8 cellular contexts compared by ENCODE assay signal in the genomic region with DNA sequence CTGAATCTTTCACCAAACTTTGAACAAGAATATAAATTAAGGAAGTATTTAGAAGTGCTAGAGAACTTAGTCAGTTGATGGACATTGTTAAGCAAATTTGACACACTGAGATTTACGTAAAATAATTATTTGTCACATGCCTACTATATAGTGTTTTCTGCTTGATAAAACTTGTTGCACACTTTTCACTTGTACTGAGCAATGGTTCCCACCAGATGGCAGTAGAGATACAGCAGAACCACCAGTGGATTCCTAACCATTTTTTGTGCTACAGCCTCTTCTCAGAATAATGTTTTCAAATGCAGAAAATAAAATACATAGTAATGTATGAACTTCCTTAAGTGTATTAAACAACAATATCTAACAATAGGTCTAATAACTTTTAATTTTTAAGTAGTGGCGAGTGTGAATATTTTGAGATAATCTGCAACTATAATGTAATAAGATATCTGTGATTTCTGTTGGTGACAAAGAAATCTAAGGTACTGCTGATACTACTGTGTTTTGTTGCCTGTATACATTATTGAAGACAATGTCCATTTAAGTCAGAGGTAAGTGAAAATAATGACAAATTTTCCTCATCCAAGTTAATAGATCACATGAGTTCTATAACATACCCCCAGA.
DNase-seq lines count a peak whose midpoint lies in the region; ATAC-seq, FAIRE-seq and TF ChIP-seq lines count a peak whose summit lies in the region.

No MANE protein-coding gene starts in this region.

- ATAC-seq in GM18861 (IDR thresholded peaks at IDR 0.05; ENCODE audit: unreplicated experiment) (peak; percentile 93), HG03175 (IDR thresholded peaks at IDR 0.05; ENCODE audit: unreplicated experiment) (peak; percentile 70)

- DNase-seq in D721Med (ENCODE audit: insufficient read length, low spot score) (no peak), SK-N-DZ (ENCODE audit: low spot score) (peak; percentile 21), fibroblast of peridontal ligament (ENCODE audit: extremely low read depth) (peak; percentile 44), pons (ENCODE audit: low spot score) (peak; percentile 28), NCI-H2107 treated with DMSO at 0.1 percent for 48 hours (lab: John Stamatoyannopoulos, UW; ENCODE audit: unreplicated experiment) (no peak), ecto neural progenitor cell (ENCODE audit: low spot score) (no peak)

- TF ChIP-seq CTCF in D721Med (IDR thresholded peaks at IDR 0.05; ENCODE audit: insufficient read depth, missing control alignments) = peak; percentile 57

- FAIRE-seq in D721Med (lab: Jason Lieb, UNC) = peak; percentile 84

Comparison
In these comparisons a context has a peak if more than half of its experiments do, and no peak if none do; other contexts are left out.
1. DNase-seq: peak in SK-N-DZ (single experiment), fibroblast of peridontal ligament (single experiment) and pons (single experiment); none in D721Med (single experiment), NCI-H2107 treated with DMSO at 0.1 percent for 48 hours (single experiment) and ecto neural progenitor cell (single experiment).